ENCODE assay signal across 1 cellular context in genomic region chr1:16206547-16207317, GRCh38.
A peak's percentile ranks its signal among the peaks of the same experiment; 100 is the strongest.
TF ChIP-seq lines count a peak whose summit lies in the region.

No MANE protein-coding gene starts in this region.

TF ChIP-seq in HEK293, 187 proteins besides CTCF, POLR2A, EP300 and RAD21 (continued from another document and continues in another):
- TF ChIP-seq ZBTB11 (tag by site-specific recombination; conservative IDR thresholded peaks at IDR 0.05; ENCODE audit: low read depth) (peak; percentile 71; the same call in 1 of the 2 replicates), MZF1 (tag by site-specific recombination; IDR thresholded peaks at IDR 0.05; ENCODE audit: borderline replicate concordance) (no peak), ZFP3 (tag by site-specific recombination; IDR thresholded peaks at IDR 0.05; ENCODE audit: low read depth) (no peak), ZNF776 (tag by site-specific recombination; IDR thresholded peaks at IDR 0.05; ENCODE audit: borderline replicate concordance) (no peak), ZNF341 (tag by site-specific recombination; IDR thresholded peaks at IDR 0.05; ENCODE audit: low read depth) (peak; percentile 68), ZNF157 (tag by site-specific recombination; IDR thresholded peaks at IDR 0.05) (no peak), ZNF518A (tag by site-specific recombination; conservative IDR thresholded peaks at IDR 0.05; ENCODE audit: low read depth) (no peak), OSR2 (tag by site-specific recombination; IDR thresholded peaks at IDR 0.05) (0 out of 2 replicates have a peak, but pooled peaks have one; percentile 6), ZNF76 (tag by site-specific recombination; IDR thresholded peaks at IDR 0.05; ENCODE audit: borderline replicate concordance, low read depth) (peak; percentile 33; the same call in 1 of the 2 replicates), REPIN1 (tag by site-specific recombination; IDR thresholded peaks at IDR 0.05; ENCODE audit: low read depth) (peak; percentile 48; the same call in 1 of the 2 replicates), ZFHX2 (tag by site-specific recombination; conservative IDR thresholded peaks at IDR 0.05) (peak; percentile 66), ZSCAN30 (tag by site-specific recombination; IDR thresholded peaks at IDR 0.05) (0 out of 2 replicates have a peak, but pooled peaks have one; percentile 13), ZNF398 (tag by site-specific recombination; IDR thresholded peaks at IDR 0.05) (peak; percentile 90), ZEB2 (tag by site-specific recombination; IDR thresholded peaks at IDR 0.05) (0 out of 2 replicates have a peak, but pooled peaks have one; percentile 50), ZNF2 (tag by site-specific recombination; IDR thresholded peaks at IDR 0.05) (peak; percentile 25; the same call in 1 of the 2 replicates), SALL2 (tag by site-specific recombination; IDR thresholded peaks at IDR 0.05; ENCODE audit: borderline replicate concordance) (no peak), ZNF704 (tag by site-specific recombination; IDR thresholded peaks at IDR 0.05) (no peak), ZNF777 (tag by site-specific recombination; IDR thresholded peaks at IDR 0.05; ENCODE audit: borderline replicate concordance) (peak; percentile 84; the same call in 1 of the 2 replicates), KLF9 (tag by site-specific recombination; IDR thresholded peaks at IDR 0.05; ENCODE audit: low read depth) (0 out of 2 replicates have a peak, but pooled peaks have one; percentile 28), IKZF3 (tag by site-specific recombination; IDR thresholded peaks at IDR 0.05) (peak; percentile 42; the same call in 1 of the 2 replicates), ZBTB48 (tag by site-specific recombination; IDR thresholded peaks at IDR 0.05) (peak; percentile 19; the same call in 1 of the 2 replicates), ZNF37A (tag by site-specific recombination; IDR thresholded peaks at IDR 0.05) (no peak), ZNF280C (tag by site-specific recombination; IDR thresholded peaks at IDR 0.05) (no peak), ZNF138 (tag by site-specific recombination; IDR thresholded peaks at IDR 0.05; ENCODE audit: borderline replicate concordance) (no peak), EGR2 (tag by site-specific recombination; IDR thresholded peaks at IDR 0.05; ENCODE audit: low read depth) (no peak), ELK4 (IDR thresholded peaks at IDR 0.05; ENCODE audit: borderline replicate concordance, low read depth, low read length) (no peak), ZNF416 (tag by site-specific recombination; IDR thresholded peaks at IDR 0.05) (no peak), ZIC2 (tag by site-specific recombination; IDR thresholded peaks at IDR 0.05) (peak; percentile 89), ZNF501 (tag by site-specific recombination; IDR thresholded peaks at IDR 0.05) (peak; percentile 64; the same call in 1 of the 2 replicates), ZNF600 (tag by site-specific recombination; IDR thresholded peaks at IDR 0.05) (peak; percentile 89), GLIS1 (tag by site-specific recombination; IDR thresholded peaks at IDR 0.05) (peak; percentile 64), PATZ1 (tag by site-specific recombination; IDR thresholded peaks at IDR 0.05) (peak; percentile 48; the same call in 1 of the 2 replicates), ZNF596 (tag by site-specific recombination; IDR thresholded peaks at IDR 0.05) (peak; percentile 30; the same call in 1 of the 2 replicates), ZNF335 (tag by site-specific recombination; conservative IDR thresholded peaks at IDR 0.05) (peak; percentile 51), SP3 (tag by site-specific recombination; IDR thresholded peaks at IDR 0.05) (peak; percentile 89)
- TF ChIP-seq, protein P1, sequence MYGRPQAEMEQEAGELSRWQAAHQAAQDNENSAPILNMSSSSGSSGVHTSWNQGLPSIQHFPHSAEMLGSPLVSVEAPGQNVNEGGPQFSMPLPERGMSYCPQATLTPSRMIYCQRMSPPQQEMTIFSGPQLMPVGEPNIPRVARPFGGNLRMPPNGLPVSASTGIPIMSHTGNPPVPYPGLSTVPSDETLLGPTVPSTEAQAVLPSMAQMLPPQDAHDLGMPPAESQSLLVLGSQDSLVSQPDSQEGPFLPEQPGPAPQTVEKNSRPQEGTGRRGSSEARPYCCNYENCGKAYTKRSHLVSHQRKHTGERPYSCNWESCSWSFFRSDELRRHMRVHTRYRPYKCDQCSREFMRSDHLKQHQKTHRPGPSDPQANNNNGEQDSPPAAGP (tag by site-specific recombination; IDR thresholded peaks at IDR 0.05), result peak; percentile 60; the same call in 1 of the 2 replicates
- TF ChIP-seq, protein P2, sequence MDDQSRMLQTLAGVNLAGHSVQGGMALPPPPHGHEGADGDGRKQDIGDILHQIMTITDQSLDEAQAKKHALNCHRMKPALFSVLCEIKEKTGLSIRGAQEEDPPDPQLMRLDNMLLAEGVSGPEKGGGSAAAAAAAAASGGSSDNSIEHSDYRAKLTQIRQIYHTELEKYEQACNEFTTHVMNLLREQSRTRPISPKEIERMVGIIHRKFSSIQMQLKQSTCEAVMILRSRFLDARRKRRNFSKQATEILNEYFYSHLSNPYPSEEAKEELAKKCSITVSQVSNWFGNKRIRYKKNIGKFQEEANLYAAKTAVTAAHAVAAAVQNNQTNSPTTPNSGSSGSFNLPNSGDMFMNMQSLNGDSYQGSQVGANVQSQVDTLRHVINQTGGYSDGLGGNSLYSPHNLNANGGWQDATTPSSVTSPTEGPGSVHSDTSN (CRISPR knock-in tag; IDR thresholded peaks at IDR 0.05), result peak; percentile 76; the same call in 1 of the 2 replicates
